In genomic region chr6:117674503-117674902, GRCh38 we compare ENCODE assay signal across 8 cellular contexts. TPM values are rescaled to one million over a fixed set of nuclear protein-coding genes. Genes with fewer than 3 reads are reported as not detected.
DNase-seq lines count a peak whose midpoint lies in the region; ATAC-seq and TF ChIP-seq lines count a peak whose summit lies in the region.

No MANE protein-coding gene starts in this region.

- H3K9me3 Mint-ChIP-seq in IgD-negative memory B cell (no peaks in the 10 kb centered on the region), naive B cell (no peaks in the 10 kb centered on the region)

- H3K79me2 ChIP-seq in mammary epithelial cell (ENCODE audit: insufficient read depth, low read length): peaks cover 41% of the 10 kb centered on the region

- CTCF ChIA-PET in mammary epithelial cell (lab: Charles Lee; ENCODE audit: low non-redundant PET): no interaction called here

- TF ChIP-seq CTCF in BE2C (IDR thresholded peaks at IDR 0.05; ENCODE audit: low read depth, low read length) (no peak), mammary epithelial cell (conservative IDR thresholded peaks at IDR 0.05 in 1 of 2, IDR thresholded peaks at IDR 0.05 in 1 of 2; ENCODE audit: extremely low read depth in 1 of 2, insufficient read depth in 1 of 2, low read depth in 1 of 2, low read length in 2 of 2) (no peak)

- H3K27ac Mint-ChIP-seq in IgD-negative memory B cell (peak overlapping the region in 2 of 3 donors; percentile 64 to 94), naive B cell (peak overlapping the region in 3 of 6 donors; percentile 73 to 94 (median 93))

- BruUV-seq in mammary epithelial cell (replicated peaks; lab: Mats Ljungman, UMichigan): TSS peak; percentile 14

- peak overlapping the region; percentile 94 for H3K4me3 ChIP-seq in BE2C (ENCODE audit: low read depth, low read length)
- H3K4me3 ChIP-seq in mammary epithelial cell (replicated peaks in 1 of 3; ENCODE audit: insufficient read depth in 1 of 3, low read depth in 2 of 3, low read length in 3 of 3): peak overlapping the region; percentile 53 to 72 (median 70)

- 64% methylated on average over 10 of the region's 10 CpGs for WGBS in mammary epithelial cell (ENCODE audit: low coverage, missing lambda C conversion rate)

- ATAC-seq in naive B cell (ENCODE audit: low read depth in 2 of 2) (no peak), HG02588 (IDR thresholded peaks at IDR 0.05; ENCODE audit: unreplicated experiment) (no peak)

- H3K4me1 Mint-ChIP-seq in IgD-negative memory B cell (peaks cover 27 to 40% (median 37%) of the 10 kb centered on the region in 3 donors), naive B cell (peaks cover 34 to 49% (median 39%) of the 10 kb centered on the region in 3 donors)

- peak overlapping the region; percentile 49 for H3K27ac ChIP-seq in mammary epithelial cell (ENCODE audit: insufficient read depth, low read depth, low read length)

- no peaks in the 10 kb centered on the region for H3K27me3 Mint-ChIP-seq in IgD-negative memory B cell
- no peaks in the 10 kb centered on the region for H3K27me3 Mint-ChIP-seq in naive B cell

- H3K4me3 Mint-ChIP-seq in IgD-negative memory B cell (peak overlapping the region; percentile 82 to 97 (median 92)), naive B cell (peak overlapping the region in 7 of 8 donors; percentile 81 to 98 (median 93))

- in situ Hi-C loops in mammary epithelial cell (cut with MboI; ENCODE audit: low sequenced_read_pairs in 2 of 2): no loop called here

- DNase-seq in BE2C (no peak), mammary epithelial cell (no peak), naive B cell (no peak), head of caudate nucleus (no peak), SW480 (ENCODE audit: low spot score) (no peak)
- DNase-seq in activated CD4-positive, CD25-positive, alpha-beta regulatory T cell treated with anti-CD3 and anti-CD28 coated beads, Interleukin-2, amount 50 U/mL, for 72 hours: no peak

- dilution Hi-C loops in mammary epithelial cell (cut with HindIII; ENCODE audit: low sequenced_read_pairs): no loop called here

- H3K36me3 ChIP-seq in BE2C: peaks cover 17% of the 10 kb centered on the region
- H3K36me3 ChIP-seq in mammary epithelial cell (ENCODE audit: insufficient read depth, low read length): no peaks in the 10 kb centered on the region

- H3K36me3 Mint-ChIP-seq in IgD-negative memory B cell (no peaks in the 10 kb centered on the region), naive B cell (no peaks in the 10 kb centered on the region)

- H3K4me2 ChIP-seq in mammary epithelial cell (ENCODE audit: insufficient read depth, low read depth, low read length): peak overlapping the region; percentile 88

- H3K9ac ChIP-seq in mammary epithelial cell (ENCODE audit: insufficient read depth, low read length): peak overlapping the region; percentile 74

- intact Hi-C loops in mammary epithelial cell (cut with micrococcal nuclease) (loop anchor here (2.0 to 10.0 kb wide), 2 partner anchors 234 to 320 kb away; no protein-coding TSS in a partner anchor), head of caudate nucleus (cut with DNase I) (no loop called here)

- H3K4me1 ChIP-seq in BE2C (no peaks in the 10 kb centered on the region; the same call in 1 of the 2 replicates), mammary epithelial cell (ENCODE audit: insufficient read depth, low read length) (peaks cover 21% of the 10 kb centered on the region)

- no peaks in the 10 kb centered on the region for H3K27me3 ChIP-seq in BE2C
- no peaks in the 10 kb centered on the region for H3K27me3 ChIP-seq in mammary epithelial cell (ENCODE audit: insufficient read depth, low read length)

- H2AFZ ChIP-seq in mammary epithelial cell (ENCODE audit: low read depth, low read length): peak overlapping the region; percentile 100

- peaks cover 5% of the 10 kb centered on the region for H4K20me1 ChIP-seq in mammary epithelial cell (ENCODE audit: insufficient read depth, low read length)

- H3K9me3 ChIP-seq in BE2C (no peaks in the 10 kb centered on the region; the same call in 1 of the 2 replicates), mammary epithelial cell (replicated peaks; ENCODE audit: insufficient read depth, low read length) (no peaks in the 10 kb centered on the region)

RNA-seq across cellular contexts. Expression of gene NUS1, which starts 0.8 kb away (rescaled TPM):
- polyA plus RNA-seq in BE2C (2012; ENCODE audit: insufficient read depth, insufficient read length, low read depth): 33.8 TPM
- 12.2 TPM for polyA plus RNA-seq in IgD-negative memory B cell
- 10 to 100 TPM; 17.7 to 38.7 TPM for total RNA-seq in mammary epithelial cell
- polyA plus RNA-seq in mammary epithelial cell: 13.6 TPM
- 29.2 TPM for polyA minus RNA-seq in mammary epithelial cell
- polyA plus RNA-seq in naive B cell (ENCODE audit: low read depth in 6 of 6): 10 to 100 TPM; 10.8 to 22.8 (median 13.4) TPM
